20 cellular contexts compared by ENCODE assay signal in genomic region chr5:68365894-68366293, GRCh38.
"Had no signal": no experiment of that assay in that cellular context is flagged by ENCODE, and none has a peak within 500 bp of the region (broad histone marks: within the 10 kb centered on the region; RNA-seq: fewer than 3 reads in every experiment).

No MANE protein-coding gene starts in this region.

- H3K4me3 ChIP-seq: right lobe of liver, skin epidermis, tibial artery had no signal

- H3K27me3 ChIP-seq: right lobe of liver, tibial artery had no signal

- FAIRE-seq: astrocyte had no signal

- ATAC-seq: activated T-cell treated with anti-CD3 and anti-CD28 coated beads, Interleukin-2, amount 50 U/mL, for 4 hours; left ventricle myocardium superior; right lobe of liver; WTC11 had no signal

- H3K36me3 ChIP-seq: right lobe of liver, tibial artery had no signal

- H3K27ac ChIP-seq: right lobe of liver, skin epidermis, tibial artery had no signal

- H3K9me3 ChIP-seq: right lobe of liver had no signal

- DNase-seq: activated CD8-positive, alpha-beta memory T cell treated with anti-CD3 and anti-CD28 coated beads, Interleukin-2, amount 50 U/mL, for 48 hours; activated naive CD4-positive, alpha-beta T cell treated with Interleukin-2 at 50 U/mL for 16 hours; activated naive CD8-positive, alpha-beta T cell treated with anti-CD3 and anti-CD28 coated beads for 36 hours; activated T-cell treated with anti-CD3 and anti-CD28 coated beads, Interleukin-2, amount 50 U/mL, for 4 hours; central memory CD4-positive, alpha-beta T cell; dermis blood vessel endothelial cell; effector CD8-positive, alpha-beta T cell; foreskin melanocyte; hippocampal formation; left ventricle myocardium superior; mammary epithelial cell; midbrain; occipital lobe; right lobe of liver; stimulated activated CD4-positive, alpha-beta T cell treated with anti-CD3 and anti-CD28 coated beads, Interleukin-1b, Interleukin-23, amount 100 ng/mL, for 48 hours; substantia nigra; tibial artery had no signal
